9 cellular contexts compared by ENCODE assay signal in genomic region chr2:20868377-20868776, GRCh38. TPM values are rescaled to one million over a fixed set of nuclear protein-coding genes. Genes with fewer than 3 reads are reported as not detected.
DNase-seq lines count a peak whose midpoint lies in the region; ATAC-seq and TF ChIP-seq lines count a peak whose summit lies in the region.
"Had no signal": no experiment of that assay in that cellular context is flagged by ENCODE, and none has a peak within 500 bp of the region (broad histone marks: within the 10 kb centered on the region; RNA-seq: fewer than 3 reads in every experiment).

No MANE protein-coding gene starts in this region.

- POLR2A ChIA-PET in A673 (lab: Charles Lee; ENCODE audit: low non-redundant PET) (no interaction called here), PC-9 (lab: Charles Lee; ENCODE audit: unreplicated experiment) (no interaction called here)

- peaks cover 16% of the 10 kb centered on the region for H3K4me1 Mint-ChIP-seq in activated naive CD4-positive, alpha-beta T cell treated with anti-CD3 and anti-CD28 coated beads, Interleukin-2, amount 10 ng/mL, durations not matched to agents 7 days and 5 days

- intact Hi-C loops in A673 (cut with micrococcal nuclease; ENCODE audit: unreplicated experiment) = no loop called here
- intact Hi-C loops in PC-9 (cut with micrococcal nuclease; ENCODE audit: unreplicated experiment) = no loop called here

- no peak overlapping the region for H3K4me3 Mint-ChIP-seq in activated naive CD4-positive, alpha-beta T cell treated with anti-CD3 and anti-CD28 coated beads, Interleukin-2, amount 10 ng/mL, durations not matched to agents 7 days and 5 days

- no peaks in the 10 kb centered on the region for H3K9me2 ChIP-seq in PC-9 (ENCODE audit: insufficient read depth)

- CTCF ChIA-PET in activated naive CD4-positive, alpha-beta T cell treated with anti-CD3 and anti-CD28 coated beads, Interleukin-2, amount 10 ng/mL, durations not matched to agents 7 days and 5 days (lab: Charles Lee) = no interaction called here
- CTCF ChIA-PET in A673 (lab: Charles Lee) (no interaction called here), PC-9 (lab: Charles Lee) (no interaction called here)

- H3K4me2 ChIP-seq in PC-9 = no peak overlapping the region

- BruUV-seq in A673 (replicated peaks; lab: Mats Ljungman, UMichigan) = no TSS peak
- BruUV-seq in PC-9 (replicated peaks; lab: Mats Ljungman, UMichigan) = no TSS peak

- peaks cover 5% of the 10 kb centered on the region for H3K27me3 ChIP-seq in A673 (replicated peaks; ENCODE audit: insufficient read depth, low read depth, low read length, poor library complexity)
- peaks cover 23% of the 10 kb centered on the region for H3K27me3 ChIP-seq in PC-9 (ENCODE audit: insufficient read depth, low read depth)

- H3K4me3 ChIP-seq in A673 (ENCODE audit: low read depth, low read length, poor library complexity, severe bottlenecking) = no peak overlapping the region
- H3K4me3 ChIP-seq in PC-9 = no peak overlapping the region

- H4K20me1 ChIP-seq in PC-9 (ENCODE audit: insufficient read depth) = no peaks in the 10 kb centered on the region; the same call in 1 of the 2 replicates

- H3K27ac ChIP-seq in A673 (ENCODE audit: low read depth, low read length, poor library complexity, severe bottlenecking) (no peak overlapping the region), PC-9 (no peak overlapping the region)
- H3K27ac ChIP-seq: 22Rv1 had no signal

- no peaks in the 10 kb centered on the region for H3K79me2 ChIP-seq in PC-9 (ENCODE audit: low read depth)

- no peaks in the 10 kb centered on the region for H3K9me3 Mint-ChIP-seq in activated naive CD4-positive, alpha-beta T cell treated with anti-CD3 and anti-CD28 coated beads, Interleukin-2, amount 10 ng/mL, durations not matched to agents 7 days and 5 days

- H3K27me3 Mint-ChIP-seq in activated naive CD4-positive, alpha-beta T cell treated with anti-CD3 and anti-CD28 coated beads, Interleukin-2, amount 10 ng/mL, durations not matched to agents 7 days and 5 days = peaks cover 19% of the 10 kb centered on the region

- peak; percentile 98 for ATAC-seq in HG03571 (IDR thresholded peaks at IDR 0.05; ENCODE audit: unreplicated experiment)

- no peak overlapping the region for H2AFZ ChIP-seq in PC-9

- no peaks in the 10 kb centered on the region for H3K36me3 ChIP-seq in A673 (ENCODE audit: insufficient read depth, low read length, poor library complexity, severe bottlenecking)
- H3K36me3 ChIP-seq in PC-9 (ENCODE audit: low read depth) = no peaks in the 10 kb centered on the region

- H3K9me3 ChIP-seq in A673 (ENCODE audit: low read depth, low read length, poor library complexity, severe bottlenecking) (no peaks in the 10 kb centered on the region), PC-9 (ENCODE audit: insufficient read depth, low read depth) (no peaks in the 10 kb centered on the region; the same call in 1 of the 2 replicates)

- no peaks in the 10 kb centered on the region for H3F3A ChIP-seq in PC-9 (ENCODE audit: insufficient read depth, low read depth)

- peak; percentile 25 for DNase-seq in NK-92 treated with Interleukin-12 subunit alpha and Interleukin-12 subunit beta, amount 100 ng/mL, for 24 hours (lab: John Stamatoyannopoulos, UW)
- DNase-seq in NK-92 (lab: John Stamatoyannopoulos, UW; ENCODE audit: unreplicated experiment) (no peak), KG1 (lab: John Stamatoyannopoulos, UW) (no peak), putamen (ENCODE audit: low spot score) (no peak), A673 (ENCODE audit: low spot score) (no peak), PC-9 (no peak)
- peak; percentile 76 for DNase-seq in activated naive CD4-positive, alpha-beta T cell treated with anti-CD3 and anti-CD28 coated beads, Interleukin-2, amount 10 ng/mL, durations not matched to agents 7 days and 5 days

- no peaks in the 10 kb centered on the region for H3K4me1 ChIP-seq in A673 (ENCODE audit: insufficient read depth, low read length, poor library complexity, severe bottlenecking)
- H3K4me1 ChIP-seq in PC-9 (replicated peaks; ENCODE audit: insufficient read depth) = no peaks in the 10 kb centered on the region

- no peaks in the 10 kb centered on the region for H3K36me3 Mint-ChIP-seq in activated naive CD4-positive, alpha-beta T cell treated with anti-CD3 and anti-CD28 coated beads, Interleukin-2, amount 10 ng/mL, durations not matched to agents 7 days and 5 days

- H3K27ac Mint-ChIP-seq in activated naive CD4-positive, alpha-beta T cell treated with anti-CD3 and anti-CD28 coated beads, Interleukin-2, amount 10 ng/mL, durations not matched to agents 7 days and 5 days = peak overlapping the region; percentile 8

- no peak for TF ChIP-seq CTCF in A673 (conservative IDR thresholded peaks at IDR 0.05; ENCODE audit: low read depth, low read length)
- TF ChIP-seq CTCF in PC-9 (conservative IDR thresholded peaks at IDR 0.05) = no peak

RNA-seq across cellular contexts. Expression of gene LDAH, which starts 45.5 kb away (rescaled TPM):
- total RNA-seq in A673 (2021) (27.4 TPM in 2 replicates), PC-9 (2021) (14.6 and 18.3 TPM in 2 replicates)

Comparison
In these comparisons a context has a peak if more than half of its experiments do, and no peak if none do; other contexts are left out.
1. DNase-seq: peak in NK-92 treated with Interleukin-12 subunit alpha and Interleukin-12 subunit beta, amount 100 ng/mL, for 24 hours (single experiment) and activated naive CD4-positive, alpha-beta T cell treated with anti-CD3 and anti-CD28 coated beads, Interleukin-2, amount 10 ng/mL, durations not matched to agents 7 days and 5 days (single experiment); none in NK-92 (single experiment), KG1 (single experiment), putamen (single experiment), A673 (single experiment) and PC-9 (0 of 2).